ENCODE assay signal across 23 cellular contexts in the genomic region with DNA sequence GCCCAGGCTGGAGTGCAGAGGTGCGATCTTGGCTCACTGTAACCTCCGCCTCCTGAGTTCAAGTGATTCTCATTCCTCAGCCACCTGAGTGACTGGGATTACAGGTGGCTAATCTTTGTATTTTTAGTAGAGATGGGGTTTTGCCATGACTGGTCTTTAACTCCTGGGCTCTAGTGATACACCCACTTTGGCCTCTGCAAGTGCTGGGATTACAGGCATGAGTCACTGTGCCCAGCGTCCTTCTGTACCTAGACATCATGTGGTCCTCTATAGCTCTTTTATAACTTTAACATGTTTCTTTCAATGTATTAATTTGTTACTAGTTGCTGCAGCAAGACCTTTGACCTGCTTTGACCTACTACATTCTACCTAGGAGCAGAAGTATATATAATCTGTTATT. TPM values are rescaled to one million over a fixed set of nuclear protein-coding genes. Genes with fewer than 3 reads are reported as not detected.
DNase-seq lines count a peak whose midpoint lies in the region; ATAC-seq, FAIRE-seq and TF ChIP-seq lines count a peak whose summit lies in the region.
"Had no signal": no experiment of that assay in that cellular context is flagged by ENCODE, and none has a peak within 500 bp of the region (broad histone marks: within the 10 kb centered on the region; RNA-seq: fewer than 3 reads in every experiment).

No MANE protein-coding gene starts in this region.

- no peaks in the 10 kb centered on the region for H3K9me3 ChIP-seq in naive thymus-derived CD4-positive, alpha-beta T cell (ENCODE audit: control insufficient read depth in 2 of 3, low read length in 3 of 3)
- H3K9me3 ChIP-seq: sigmoid colon, stomach had no signal

- POLR2A ChIA-PET in naive thymus-derived CD4-positive, alpha-beta T cell (lab: Charles Lee): no interaction called here

- peak; percentile 35 for ATAC-seq in omental fat pad (ENCODE audit: low FRiP score)
- no peak for ATAC-seq in naive thymus-derived CD4-positive, alpha-beta T cell
- ATAC-seq: left ventricle myocardium superior had no signal

- H3K4me1 ChIP-seq in naive thymus-derived CD4-positive, alpha-beta T cell (ENCODE audit: control insufficient read depth in 2 of 2, insufficient read depth in 2 of 2, low read length in 2 of 2): no peaks in the 10 kb centered on the region
- H3K4me1 ChIP-seq: sigmoid colon had no signal

- H3K4me3 ChIP-seq in epithelial cell of proximal tubule (ENCODE audit: low read depth, low read length): no peak overlapping the region
- H3K4me3 ChIP-seq in naive thymus-derived CD4-positive, alpha-beta T cell (ENCODE audit: low read length): no peak overlapping the region
- H3K4me3 ChIP-seq: sigmoid colon, SK-N-MC, stomach had no signal

- intact Hi-C loops in naive thymus-derived CD4-positive, alpha-beta T cell (cut with micrococcal nuclease): no loop called here

- DNase-seq in EH (ENCODE audit: low read depth) (peak; percentile 50), RCC 7860 (ENCODE audit: low spot score) (peak; percentile 51), epithelial cell of proximal tubule (ENCODE audit: low read depth) (peak; percentile 42), omental fat pad (ENCODE audit: low spot score) (no peak), NCI-H1092 treated with DMSO at 0.1 percent for 48 hours (lab: John Stamatoyannopoulos, UW) (no peak), NCI-H2171 treated with DMSO at 0.1 percent for 48 hours (lab: John Stamatoyannopoulos, UW) (no peak), NCI-H1105 (lab: John Stamatoyannopoulos, UW) (no peak)
- no peak for DNase-seq in naive thymus-derived CD4-positive, alpha-beta T cell
- DNase-seq: activated CD4-positive, CD25-positive, alpha-beta regulatory T cell treated with anti-CD3 and anti-CD28 coated beads, Interleukin-2, amount 50 U/mL, for 72 hours; activated naive CD8-positive, alpha-beta T cell treated with anti-CD3 and anti-CD28 coated beads, Interleukin-2, amount 10 ng/mL, durations not matched to agents 7 days and 5 days; CD8-positive, alpha-beta memory T cell; effector memory CD4-positive, alpha-beta T cell; GOT3; left ventricle myocardium superior; NCI-H1930; NCI-H524 treated with DMSO at 0.1 percent for 48 hours; nucleus accumbens; sigmoid colon; stimulated activated CD4-positive, alpha-beta T cell treated with anti-CD3 and anti-CD28 coated beads, Interleukin-2, amount 100 ng/mL, for 24 hours; stomach; T-helper 9 cell had no signal

- CTCF ChIA-PET in naive thymus-derived CD4-positive, alpha-beta T cell (lab: Charles Lee): no interaction called here

- no peaks in the 10 kb centered on the region for H3K27me3 ChIP-seq in naive thymus-derived CD4-positive, alpha-beta T cell (ENCODE audit: control insufficient read depth in 2 of 2, insufficient read depth in 2 of 2, low read length in 2 of 2)
- H3K27me3 ChIP-seq: sigmoid colon, stomach had no signal

- H3K4me3 Mint-ChIP-seq in naive thymus-derived CD4-positive, alpha-beta T cell: no peak overlapping the region
- H3K4me3 Mint-ChIP-seq: activated naive CD8-positive, alpha-beta T cell treated with anti-CD3 and anti-CD28 coated beads, Interleukin-2, amount 10 ng/mL, durations not matched to agents 7 days and 5 days; CD8-positive, alpha-beta memory T cell had no signal

- H3K27ac Mint-ChIP-seq in naive thymus-derived CD4-positive, alpha-beta T cell: no peak overlapping the region
- H3K27ac Mint-ChIP-seq: activated naive CD8-positive, alpha-beta T cell treated with anti-CD3 and anti-CD28 coated beads, Interleukin-2, amount 10 ng/mL, durations not matched to agents 7 days and 5 days; CD8-positive, alpha-beta memory T cell had no signal

- H3K36me3 Mint-ChIP-seq in naive thymus-derived CD4-positive, alpha-beta T cell: no peaks in the 10 kb centered on the region
- H3K36me3 Mint-ChIP-seq: activated naive CD8-positive, alpha-beta T cell treated with anti-CD3 and anti-CD28 coated beads, Interleukin-2, amount 10 ng/mL, durations not matched to agents 7 days and 5 days; CD8-positive, alpha-beta memory T cell had no signal

- H3K27me3 Mint-ChIP-seq in naive thymus-derived CD4-positive, alpha-beta T cell: peaks cover 15 to 37% (median 27%) of the 10 kb centered on the region in 5 donors

- H3K9me3 Mint-ChIP-seq in naive thymus-derived CD4-positive, alpha-beta T cell: peaks cover 0 to 2% (median 0%) of the 10 kb centered on the region in 11 donors
- H3K9me3 Mint-ChIP-seq: activated naive CD8-positive, alpha-beta T cell treated with anti-CD3 and anti-CD28 coated beads, Interleukin-2, amount 10 ng/mL, durations not matched to agents 7 days and 5 days; CD8-positive, alpha-beta memory T cell had no signal

- TF ChIP-seq CTCF in epithelial cell of proximal tubule (conservative IDR thresholded peaks at IDR 0.05; ENCODE audit: low read depth, low read length): no peak
- TF ChIP-seq CTCF in omental fat pad (IDR thresholded peaks at IDR 0.05): no peak

- peaks cover 0 to 1% (median 0%) of the 10 kb centered on the region in 7 donors for H3K4me1 Mint-ChIP-seq in naive thymus-derived CD4-positive, alpha-beta T cell
- H3K4me1 Mint-ChIP-seq: CD8-positive, alpha-beta memory T cell had no signal

- peak; percentile 67 for FAIRE-seq in RCC 7860 (lab: Jason Lieb, UNC)

- H3K27ac ChIP-seq in naive thymus-derived CD4-positive, alpha-beta T cell (ENCODE audit: low read depth, low read length): no peak overlapping the region
- H3K27ac ChIP-seq: sigmoid colon, SK-N-MC, stomach had no signal

- no peaks in the 10 kb centered on the region for H3K36me3 ChIP-seq in naive thymus-derived CD4-positive, alpha-beta T cell (ENCODE audit: control insufficient read depth in 2 of 3, insufficient read depth in 3 of 3, low read length in 3 of 3)
- H3K36me3 ChIP-seq: sigmoid colon, stomach had no signal

RNA-seq across cellular contexts. Expression of a gene that starts 38.7 kb away (rescaled TPM):
- 103 and 150 TPM in 2 replicates for total RNA-seq in epithelial cell of proximal tubule
- total RNA-seq in omental fat pad: 10 to 100 TPM; 14.8 to 44.6 (median 27.2) TPM
- total RNA-seq in naive thymus-derived CD4-positive, alpha-beta T cell: under 1 TPM in 2 of 5 experiments, not detected in 3; 0.05 to 0.10 TPM
- polyA plus RNA-seq in naive thymus-derived CD4-positive, alpha-beta T cell: not detected
- total RNA-seq: CD8-positive, alpha-beta memory T cell; OCI-LY7 had no signal
- polyA plus RNA-seq: CD8-positive, alpha-beta memory T cell had no signal

Comparison
In these comparisons a context has a peak if more than half of its experiments do, and no peak if none do; other contexts are left out.
1. DNase-seq: peak in EH (single experiment), RCC 7860 (single experiment) and epithelial cell of proximal tubule (single experiment); none in omental fat pad (single experiment), NCI-H1092 treated with DMSO at 0.1 percent for 48 hours (single experiment), NCI-H2171 treated with DMSO at 0.1 percent for 48 hours (single experiment), NCI-H1105 (single experiment) and naive thymus-derived CD4-positive, alpha-beta T cell (0 of 9).
2. RNA of a gene that starts 38.7 kb away (total RNA-seq): 103 to 150 TPM in epithelial cell of proximal tubule and 14.8 to 44.6 TPM in omental fat pad; 0.05 to 0.10 TPM in naive thymus-derived CD4-positive, alpha-beta T cell; every median in the first group is over 10 times any median in the second.